ENCODE assay signal across 8 cellular contexts in genomic region chr3:9395570-9396300, GRCh38. TPM values are rescaled to one million over a fixed set of nuclear protein-coding genes. Genes with fewer than 3 reads are reported as not detected.
DNase-seq lines count a peak whose midpoint lies in the region; ATAC-seq, FAIRE-seq and TF ChIP-seq lines count a peak whose summit lies in the region.

No MANE protein-coding gene starts in this region.

- H3K9me3 ChIP-seq in HCT116 (ENCODE audit: control insufficient read depth in 1 of 2, insufficient read depth in 1 of 2, low read depth in 1 of 2, low read length in 2 of 2): no peaks in the 10 kb centered on the region
- H3K9me3 ChIP-seq in small intestine (ENCODE audit: control insufficient read depth, low read depth): no peaks in the 10 kb centered on the region

- POLR2A ChIA-PET in HCT116 (lab: Charles Lee): interaction anchor here (1.0 to 3.0 kb wide), 10 partner anchors 8 to 408 kb away, joined by 3 to 46 read pairs (median 8); partner anchors contain the start of gene THUMPD3
- POLR2A ChIA-PET in activated B cell treated with CpG ODN at 0.5 μM for 24 hours (lab: Charles Lee): interaction anchor here (0.6 to 3.7 kb wide), 14 partner anchors 9 to 615 kb away, joined by 3 to 84 read pairs (median 9); partner anchors contain the start of genes ARPC4, BRPF1, CRELD1 and TADA3

- TSS peak; percentile 34 for BruUV-seq in HCT116 (replicated peaks; lab: Mats Ljungman, UMichigan)

- ATAC-seq in HCT116 (no peak), activated B cell treated with CpG ODN at 0.5 μM for 24 hours (ENCODE audit: low read depth) (no peak), HG02798 (IDR thresholded peaks at IDR 0.05; ENCODE audit: poor library complexity, unreplicated experiment) (no peak)

- intact Hi-C loops in HCT116 (cut with micrococcal nuclease) (loop anchor here (1.0 kb wide), 1 partner anchor 27 kb away; no protein-coding TSS in a partner anchor), activated B cell treated with CpG ODN at 0.5 μM for 24 hours (cut with micrococcal nuclease) (loop anchor here (1.0 to 2.0 kb wide), 8 partner anchors 33 to 1877 kb away; partner anchors contain the start of genes ATG7, FANCD2, JAGN1 and TADA3)

- no peak overlapping the region for H2AFZ ChIP-seq in HCT116 (ENCODE audit: low read depth, low read length, poor library complexity, severe bottlenecking)

- TF ChIP-seq POLR2A in HCT116 (IDR thresholded peaks at IDR 0.05; ENCODE audit: borderline replicate concordance, extremely low read depth, insufficient read depth, insufficient read length): no peak

- 2 to 5% (median 4%) methylated on average over 15 of the region's 15 CpGs for WGBS in small intestine, 3 donors

- H3K4me1 Mint-ChIP-seq in activated B cell treated with CpG ODN at 0.5 μM for 24 hours: peaks cover 60% of the 10 kb centered on the region

- H3K27ac ChIP-seq in HCT116 (ENCODE audit: low read depth, low read length) (peak overlapping the region; percentile 93), small intestine (ENCODE audit: low read depth in 1 of 2, low read length in 1 of 2) (peak overlapping the region; percentile 97 to 98)

- peaks cover 71% of the 10 kb centered on the region for H3K36me3 Mint-ChIP-seq in activated B cell treated with CpG ODN at 0.5 μM for 24 hours (ENCODE audit: low read depth)

- no peaks in the 10 kb centered on the region for H3K9me2 ChIP-seq in HCT116 (ENCODE audit: insufficient read depth)

- H3K4me3 Mint-ChIP-seq in activated B cell treated with CpG ODN at 0.5 μM for 24 hours: peak overlapping the region; percentile 98

- no peak for TF ChIP-seq RAD21 in HCT116 (IDR thresholded peaks at IDR 0.05; ENCODE audit: low read depth)

- RAD21 ChIA-PET in HCT116 (lab: Charles Lee; ENCODE audit: low non-redundant PET in 1 of 2, low total read pairs in 2 of 2, uncharacterized antibody in 2 of 2, unreplicated experiment in 2 of 2): no interaction called here

- H3K4me1 ChIP-seq in HCT116 (ENCODE audit: control insufficient read depth in 1 of 2, insufficient read depth in 2 of 2, low read length in 2 of 2) (peaks cover 14 to 34% of the 10 kb centered on the region in 2 experiments), small intestine (ENCODE audit: control insufficient read depth in 2 of 2, insufficient read depth in 1 of 2, low read depth in 1 of 2, low read length in 1 of 2) (peaks cover 2 to 12% of the 10 kb centered on the region in 2 donors)

- H3K36me3 ChIP-seq in HCT116 (ENCODE audit: control insufficient read depth in 1 of 2, insufficient read depth in 2 of 2, low read length in 2 of 2): peaks cover 21 to 43% of the 10 kb centered on the region in 2 experiments; a peak in 3 of 4 replicates
- H3K36me3 ChIP-seq in small intestine (ENCODE audit: control insufficient read depth in 2 of 2, insufficient read depth in 2 of 2, low read length in 2 of 2): peaks cover 3 to 12% of the 10 kb centered on the region in 2 donors

- FAIRE-seq in small intestine (lab: Jason Lieb, UNC): no peak

- peak overlapping the region; percentile 99 for H3K9ac ChIP-seq in HCT116 (ENCODE audit: low read length)

- DNase-seq in HCT116 (ENCODE audit: low read depth, low spot score) (no peak), activated B cell treated with CpG ODN at 0.5 μM for 24 hours (no peak), glomerular endothelial cell (ENCODE audit: extremely low read depth, low read depth, low spot score) (peak; percentile 67), small intestine (no peak), NCI-H2171 (lab: John Stamatoyannopoulos, UW) (no peak), kidney glomerular epithelial cell (lab: John Stamatoyannopoulos, UW) (no peak), medulla oblongata (ENCODE audit: extremely low spot score) (no peak)

- TF ChIP-seq CTCF in HCT116 (IDR thresholded peaks at IDR 0.05 in 2 of 3, conservative IDR thresholded peaks at IDR 0.05 in 1 of 3; ENCODE audit: borderline replicate concordance in 1 of 3, insufficient read depth in 1 of 3, low read depth in 2 of 3, low read length in 2 of 3) (no peak), activated B cell treated with CpG ODN at 0.5 μM for 24 hours (IDR thresholded peaks at IDR 0.05) (no peak)

- H3K9me3 Mint-ChIP-seq in activated B cell treated with CpG ODN at 0.5 μM for 24 hours: no peaks in the 10 kb centered on the region

- peaks cover 28% of the 10 kb centered on the region for H4K20me1 ChIP-seq in HCT116 (ENCODE audit: insufficient read depth)

- H3K27me3 ChIP-seq in HCT116 (ENCODE audit: insufficient read depth, low read length) (no peaks in the 10 kb centered on the region), small intestine (ENCODE audit: control insufficient read depth in 2 of 2, insufficient read depth in 2 of 2, low read length in 2 of 2) (no peaks in the 10 kb centered on the region)

- no peaks in the 10 kb centered on the region for H3K27me3 Mint-ChIP-seq in activated B cell treated with CpG ODN at 0.5 μM for 24 hours

- CTCF ChIA-PET in HCT116 (lab: Charles Lee): interaction anchor here (2.3 kb wide), 1 partner anchor 27 kb away, joined by 7 read pairs; no protein-coding TSS in a partner anchor
- CTCF ChIA-PET in activated B cell treated with CpG ODN at 0.5 μM for 24 hours (lab: Charles Lee): interaction anchor here (0.8 to 2.3 kb wide), 3 partner anchors 30 to 42 kb away, joined by 4 to 8 read pairs (median 4); partner anchors contain the start of gene THUMPD3

- H3K4me3 ChIP-seq in HCT116 (replicated peaks in 1 of 2; ENCODE audit: low read depth in 1 of 2, low read length in 2 of 2) (peak overlapping the region; percentile 63 to 98), small intestine (ENCODE audit: low read depth in 1 of 2, low read length in 2 of 2) (peak overlapping the region; percentile 82 to 92)

- peak overlapping the region; percentile 75 for H3K4me2 ChIP-seq in HCT116 (ENCODE audit: low read length)

- H3K27ac Mint-ChIP-seq in activated B cell treated with CpG ODN at 0.5 μM for 24 hours: peak overlapping the region; percentile 88

- peaks cover 87% of the 10 kb centered on the region for H3K79me2 ChIP-seq in HCT116 (ENCODE audit: insufficient read depth, low read length)

TF ChIP-seq in HCT116, 20 proteins besides CTCF, POLR2A, EP300 and RAD21 (continues in another document):
- TF ChIP-seq TCF7L2 (IDR thresholded peaks at IDR 0.05; ENCODE audit: borderline replicate concordance, extremely low read depth, insufficient read depth, insufficient read length) (no peak), ELF1 (IDR thresholded peaks at IDR 0.05; ENCODE audit: borderline replicate concordance, low read depth) (no peak), ZFX (IDR thresholded peaks at IDR 0.05) (no peak), FOSL1 (IDR thresholded peaks at IDR 0.05; ENCODE audit: low read depth) (no peak), REST (IDR thresholded peaks at IDR 0.05; ENCODE audit: low read depth) (no peak), EZH2phosphoT487 (IDR thresholded peaks at IDR 0.05; ENCODE audit: borderline replicate concordance) (no peak), SIN3A (IDR thresholded peaks at IDR 0.05; ENCODE audit: low read depth) (no peak), CEBPB (IDR thresholded peaks at IDR 0.05; ENCODE audit: low read depth) (no peak), EGR1 (IDR thresholded peaks at IDR 0.05; ENCODE audit: low read depth) (no peak), YY1 (IDR thresholded peaks at IDR 0.05; ENCODE audit: extremely low read depth, insufficient replicate concordance, low read depth, low read length) (no peak), SP1 (IDR thresholded peaks at IDR 0.05; ENCODE audit: low read depth) (no peak), ATF3 (IDR thresholded peaks at IDR 0.05) (no peak), CBX3 (IDR thresholded peaks at IDR 0.05; ENCODE audit: low read depth) (no peak), MAX (IDR thresholded peaks at IDR 0.05) (no peak), SRF (IDR thresholded peaks at IDR 0.05; ENCODE audit: low read depth) (no peak), EZH2 (IDR thresholded peaks at IDR 0.05) (no peak)

RNA-seq across cellular contexts. Expression of gene SETD5, which starts 1.7 kb away (rescaled TPM):
- total RNA-seq in HCT116 (2021; ENCODE audit: unreplicated experiment) (141 TPM), activated B cell treated with CpG ODN at 0.5 μM for 24 hours (144 and 162 TPM in 2 replicates), glomerular endothelial cell (58.8 and 88.4 TPM in 2 replicates)
- polyA plus RNA-seq in HCT116 (2012): 71.6 TPM in 2 replicates
- 10 to 100 TPM in 2 of 3 donors, 1 to 10 TPM in 1; 9.5 to 28.1 (median 11.9) TPM for polyA plus RNA-seq in small intestine

RNA-seq across cellular contexts. Expression of gene THUMPD3, which starts 32.9 kb away (rescaled TPM):
- 79.5 TPM for total RNA-seq in HCT116 (2021; ENCODE audit: unreplicated experiment)
- 47.9 and 57.4 TPM in 2 replicates for polyA plus RNA-seq in HCT116 (2012)
- total RNA-seq in activated B cell treated with CpG ODN at 0.5 μM for 24 hours: 34.3 and 42.0 TPM in 2 replicates
- total RNA-seq in glomerular endothelial cell: 16.6 and 23.8 TPM in 2 replicates
- polyA plus RNA-seq in small intestine: 10 to 100 TPM; 16.2 to 31.9 (median 19.0) TPM
